11 cellular contexts compared by ENCODE assay signal in the genomic region with DNA sequence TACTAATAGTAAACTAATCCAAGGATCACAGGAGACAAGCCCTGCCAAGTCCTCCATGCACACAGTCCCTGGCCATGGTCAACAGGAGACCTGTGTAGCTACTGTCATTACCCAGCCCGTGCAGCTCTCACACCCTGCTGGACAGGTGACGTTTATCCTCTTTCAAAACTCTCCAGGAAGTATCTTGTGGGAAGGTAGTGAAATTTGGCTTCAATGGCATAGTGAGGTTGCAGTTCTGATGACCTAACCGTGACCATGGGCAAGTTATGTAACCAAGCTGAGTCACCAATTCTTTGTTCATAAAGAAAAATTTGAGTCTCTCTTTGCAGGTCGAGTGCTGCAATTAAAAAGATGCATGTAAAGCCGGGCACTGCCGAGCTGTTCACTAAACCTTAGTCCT. TPM values are rescaled to one million over a fixed set of nuclear protein-coding genes. Genes with fewer than 3 reads are reported as not detected.
A peak's percentile ranks its signal among the peaks of the same experiment; 100 is the strongest.
DNase-seq lines count a peak whose midpoint lies in the region; ATAC-seq, FAIRE-seq and TF ChIP-seq lines count a peak whose summit lies in the region.
"Had no signal": no experiment of that assay in that cellular context is flagged by ENCODE, and none has a peak within 500 bp of the region (broad histone marks: within the 10 kb centered on the region; RNA-seq: fewer than 3 reads in every experiment).

No MANE protein-coding gene starts in this region.

- no peaks in the 10 kb centered on the region for H4K20me1 ChIP-seq in GM23248 (ENCODE audit: insufficient read depth)

- no peaks in the 10 kb centered on the region for H3K36me3 ChIP-seq in GM23248 (ENCODE audit: low read depth)
- H3K36me3 ChIP-seq in BE2C = no peaks in the 10 kb centered on the region

- H3K4me3 ChIP-seq in GM23248 (peak overlapping the region; percentile 55), BE2C (ENCODE audit: low read depth, low read length) (no peak overlapping the region)

- TF ChIP-seq CTCF in foreskin keratinocyte (conservative IDR thresholded peaks at IDR 0.05) = no peak
- TF ChIP-seq CTCF in BE2C (IDR thresholded peaks at IDR 0.05; ENCODE audit: low read depth, low read length) = no peak

- ATAC-seq in foreskin keratinocyte = peak; percentile 78
- peak; percentile 58 for ATAC-seq in sciatic nerve
- no peak for ATAC-seq in HG02840 (IDR thresholded peaks at IDR 0.05; ENCODE audit: low FRiP score, unreplicated experiment)
- ATAC-seq in HG03457 (IDR thresholded peaks at IDR 0.05; ENCODE audit: unreplicated experiment) = no peak
- ATAC-seq: activated CD4-positive, alpha-beta T cell treated with anti-CD3 and anti-CD28 coated beads for 36 hours had no signal

- H3K27ac ChIP-seq in GM23248 (peak overlapping the region; percentile 84), foreskin keratinocyte (no peak overlapping the region)

- H3K4me2 ChIP-seq in GM23248 (ENCODE audit: unreplicated experiment) = peak overlapping the region; percentile 92

- peaks cover 26% of the 10 kb centered on the region for H3K4me1 ChIP-seq in GM23248 (ENCODE audit: insufficient read depth)
- peaks cover 9% of the 10 kb centered on the region for H3K4me1 ChIP-seq in foreskin keratinocyte
- H3K4me1 ChIP-seq in BE2C = peaks cover 19% of the 10 kb centered on the region

- H3K9ac ChIP-seq in GM23248 = peak overlapping the region; percentile 57; the same call in 1 of the 2 replicates

- H3K9me2 ChIP-seq in GM23248 (ENCODE audit: insufficient read depth) = no peaks in the 10 kb centered on the region

- DNase-seq in GM23248 (peak; percentile 90), RCC 7860 (ENCODE audit: low spot score) (peak; percentile 73), foreskin keratinocyte (peak; percentile 71 to 82), sciatic nerve (ENCODE audit: low spot score) (peak; percentile 55), BE2C (no peak)
- DNase-seq in stimulated activated CD4-positive, alpha-beta T cell treated with anti-CD3 and anti-CD28 coated beads, Interleukin-1b, Interleukin-23, amount 100 ng/mL, for 48 hours = no peak
- DNase-seq: activated CD4-positive, alpha-beta T cell treated with anti-CD3 and anti-CD28 coated beads for 36 hours; NCI-H1092 had no signal

- H3F3A ChIP-seq in GM23248 (ENCODE audit: insufficient read depth) = peaks cover 26% of the 10 kb centered on the region; the same call in 1 of the 2 replicates

- no peak overlapping the region for H2AFZ ChIP-seq in GM23248

- FAIRE-seq in RCC 7860 (lab: Jason Lieb, UNC) = peak; percentile 46
- FAIRE-seq: colon had no signal

- in situ Hi-C loops in GM23248 (cut with MboI) = no loop called here

- no peaks in the 10 kb centered on the region for H3K79me2 ChIP-seq in GM23248 (ENCODE audit: insufficient read depth)

- no peaks in the 10 kb centered on the region for H3K9me3 ChIP-seq in GM23248 (ENCODE audit: low read depth)
- H3K9me3 ChIP-seq in BE2C = no peaks in the 10 kb centered on the region

- intact Hi-C loops in sciatic nerve (cut with DNase I) = no loop called here

- H3K27me3 ChIP-seq in GM23248 (replicated peaks; ENCODE audit: insufficient read depth) = no peaks in the 10 kb centered on the region
- H3K27me3 ChIP-seq in foreskin keratinocyte = peaks cover 10% of the 10 kb centered on the region
- no peaks in the 10 kb centered on the region for H3K27me3 ChIP-seq in BE2C

- WGBS in GM23248 (ENCODE audit: low coverage in 1 of 2, low lambda C conversion rate in 2 of 2, missing lambda C conversion rate in 2 of 2), 2 experiments = 23 to 29% methylated on average over 6 of the region's 6 CpGs

RNA-seq across cellular contexts. Expression of gene SLC2A9, which starts 11.3 kb away (rescaled TPM):
- total RNA-seq in GM23248 (2014; rRNA removed; shearing (Covaris generic)) = 0.25 and 2.8 TPM in 2 replicates
- polyA plus RNA-seq in GM23248 (2016; fragmentation: Nextera tagmentation; extraction: Ambion mirVana) (3.5 and 3.8 TPM in 2 replicates), foreskin keratinocyte (19.0 and 25.4 TPM in 2 replicates)
- total RNA-seq in foreskin keratinocyte (33.2 and 43.9 TPM in 2 replicates), sciatic nerve (7.4 TPM)
- polyA plus RNA-seq in BE2C (2012; ENCODE audit: insufficient read depth, insufficient read length, low read depth) = not detected

Comparison
In these comparisons a context has a peak if more than half of its experiments do, and no peak if none do; other contexts are left out.
1. DNase-seq: peak in GM23248 (single experiment), RCC 7860 (single experiment), foreskin keratinocyte (2 of 2) and sciatic nerve (single experiment); none in stimulated activated CD4-positive, alpha-beta T cell treated with anti-CD3 and anti-CD28 coated beads, Interleukin-1b, Interleukin-23, amount 100 ng/mL, for 48 hours (single experiment) and BE2C (single experiment).
2. ATAC-seq: peak in foreskin keratinocyte (single experiment) and sciatic nerve (single experiment); none in HG02840 (single experiment) and HG03457 (single experiment).